17 cellular contexts compared by ENCODE assay signal in the genomic region with DNA sequence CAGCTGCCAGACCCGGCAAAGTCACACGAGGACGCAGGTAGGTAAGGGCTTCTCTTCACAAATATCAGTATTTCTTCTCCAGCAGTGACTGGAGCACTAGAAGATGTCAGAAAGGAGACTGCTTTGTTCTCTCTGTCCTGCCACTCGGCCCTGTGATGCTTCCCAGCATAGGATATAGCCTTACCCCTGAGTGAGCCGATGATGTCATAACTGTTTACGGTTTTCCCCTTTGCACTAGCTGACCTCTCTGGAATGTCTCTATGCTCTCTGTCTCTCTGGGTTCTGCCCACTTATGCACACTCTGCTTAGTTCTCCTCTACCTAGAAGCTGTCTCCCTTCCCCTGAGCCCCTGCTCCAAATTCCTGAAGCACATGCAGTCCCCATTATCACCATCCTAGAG.
DNase-seq lines count a peak whose midpoint lies in the region; ATAC-seq and TF ChIP-seq lines count a peak whose summit lies in the region.
"Had no signal": no experiment of that assay in that cellular context is flagged by ENCODE, and none has a peak within 500 bp of the region (broad histone marks: within the 10 kb centered on the region; RNA-seq: fewer than 3 reads in every experiment).

No MANE protein-coding gene starts in this region.

- peaks cover 3% of the 10 kb centered on the region for H3K4me1 Mint-ChIP-seq in T-helper 17 cell
- H3K4me1 Mint-ChIP-seq in mesothelial cell of epicardium, result no peaks in the 10 kb centered on the region
- H3K4me1 Mint-ChIP-seq: activated naive CD4-positive, alpha-beta T cell treated with anti-CD3 and anti-CD28 coated beads, Interleukin-2, amount 50 U/mL, for 24 hours; naive B cell had no signal

- H3K36me3 Mint-ChIP-seq in T-helper 17 cell (ENCODE audit: low read depth), result peaks cover 2% of the 10 kb centered on the region
- H3K36me3 Mint-ChIP-seq in mesothelial cell of epicardium, result no peaks in the 10 kb centered on the region
- H3K36me3 Mint-ChIP-seq: activated naive CD4-positive, alpha-beta T cell treated with anti-CD3 and anti-CD28 coated beads, Interleukin-2, amount 50 U/mL, for 24 hours had no signal

- H3K4me3 Mint-ChIP-seq in T-helper 17 cell (no peak overlapping the region), mesothelial cell of epicardium (no peak overlapping the region)
- H3K4me3 Mint-ChIP-seq: activated naive CD4-positive, alpha-beta T cell treated with anti-CD3 and anti-CD28 coated beads, Interleukin-2, amount 50 U/mL, for 24 hours; naive B cell had no signal

- H3K27me3 Mint-ChIP-seq in T-helper 17 cell, result peaks cover 43% of the 10 kb centered on the region
- peaks cover 19% of the 10 kb centered on the region for H3K27me3 Mint-ChIP-seq in mesothelial cell of epicardium (ENCODE audit: low read depth)

- H3K36me3 ChIP-seq in mesodermal cell (ENCODE audit: control insufficient read depth, insufficient read depth, low read length), result no peaks in the 10 kb centered on the region

- H3K27ac Mint-ChIP-seq in T-helper 17 cell, result no peak overlapping the region
- no peak overlapping the region for H3K27ac Mint-ChIP-seq in mesothelial cell of epicardium
- H3K27ac Mint-ChIP-seq: activated naive CD4-positive, alpha-beta T cell treated with anti-CD3 and anti-CD28 coated beads, Interleukin-2, amount 50 U/mL, for 24 hours; naive B cell had no signal

- no peak for TF ChIP-seq CTCF in mesothelial cell of epicardium (IDR thresholded peaks at IDR 0.05; ENCODE audit: unreplicated experiment)

- peak overlapping the region; percentile 55 for H3K27ac ChIP-seq in mesodermal cell (ENCODE audit: low read depth, low read length, severe bottlenecking)
- H3K27ac ChIP-seq: psoas muscle had no signal

- no peak for ATAC-seq in T-helper 17 cell
- ATAC-seq: left colon, psoas muscle had no signal

- 68 to 71% methylated on average over 6 of the region's 6 CpGs for WGBS in mesodermal cell (ENCODE audit: insufficient coverage in 2 of 2), 2 experiments

- H3K4me1 ChIP-seq in mesodermal cell (ENCODE audit: control insufficient read depth, insufficient read depth, low read length, poor library complexity, severe bottlenecking), result peaks cover 19% of the 10 kb centered on the region
- H3K4me1 ChIP-seq: psoas muscle had no signal

- no peak overlapping the region for H3K4me3 ChIP-seq in mesodermal cell (ENCODE audit: extremely low read depth, insufficient read depth, low read length, poor library complexity, severe bottlenecking)
- H3K4me3 ChIP-seq: psoas muscle had no signal

- peaks cover 8% of the 10 kb centered on the region for H3K9me3 Mint-ChIP-seq in mesothelial cell of epicardium

- DNase-seq in ELR (ENCODE audit: low read depth) (peak; percentile 15), HuH-7 (ENCODE audit: low spot score) (peak; percentile 17), ecto neural progenitor cell (ENCODE audit: low spot score) (peak; percentile 18), T-helper 17 cell (no peak), pons (ENCODE audit: low spot score) (no peak), NCI-H2081 (lab: John Stamatoyannopoulos, UW) (no peak), mesothelial cell of epicardium (ENCODE audit: low spot score in 2 of 2, unreplicated experiment in 2 of 2) (no peak)
- DNase-seq: activated CD4-positive, alpha-beta T cell treated with anti-CD3 and anti-CD28 coated beads for 1 hour; activated CD8-positive, alpha-beta memory T cell treated with anti-CD3 and anti-CD28 coated beads, Interleukin-2, amount 50 U/mL, for 4 hours; head of caudate nucleus; left colon; naive B cell; NCI-H1930; psoas muscle; substantia nigra had no signal

- H3K9me3 ChIP-seq in mesodermal cell (ENCODE audit: control insufficient read depth, low read length), result no peaks in the 10 kb centered on the region
- no peaks in the 10 kb centered on the region for H3K9me3 ChIP-seq in T-helper 17 cell (ENCODE audit: control insufficient read depth, low read length, poor library complexity, severe bottlenecking)
- H3K9me3 ChIP-seq: psoas muscle had no signal

Comparison
In these comparisons a context has a peak if more than half of its experiments do, and no peak if none do; other contexts are left out.
1. DNase-seq: peak in ELR (single experiment), HuH-7 (single experiment) and ecto neural progenitor cell (single experiment); none in T-helper 17 cell (0 of 3), pons (single experiment), NCI-H2081 (0 of 2) and mesothelial cell of epicardium (0 of 2).